Comparison of ENCODE assay signal across 9 cellular contexts in the genomic region with DNA sequence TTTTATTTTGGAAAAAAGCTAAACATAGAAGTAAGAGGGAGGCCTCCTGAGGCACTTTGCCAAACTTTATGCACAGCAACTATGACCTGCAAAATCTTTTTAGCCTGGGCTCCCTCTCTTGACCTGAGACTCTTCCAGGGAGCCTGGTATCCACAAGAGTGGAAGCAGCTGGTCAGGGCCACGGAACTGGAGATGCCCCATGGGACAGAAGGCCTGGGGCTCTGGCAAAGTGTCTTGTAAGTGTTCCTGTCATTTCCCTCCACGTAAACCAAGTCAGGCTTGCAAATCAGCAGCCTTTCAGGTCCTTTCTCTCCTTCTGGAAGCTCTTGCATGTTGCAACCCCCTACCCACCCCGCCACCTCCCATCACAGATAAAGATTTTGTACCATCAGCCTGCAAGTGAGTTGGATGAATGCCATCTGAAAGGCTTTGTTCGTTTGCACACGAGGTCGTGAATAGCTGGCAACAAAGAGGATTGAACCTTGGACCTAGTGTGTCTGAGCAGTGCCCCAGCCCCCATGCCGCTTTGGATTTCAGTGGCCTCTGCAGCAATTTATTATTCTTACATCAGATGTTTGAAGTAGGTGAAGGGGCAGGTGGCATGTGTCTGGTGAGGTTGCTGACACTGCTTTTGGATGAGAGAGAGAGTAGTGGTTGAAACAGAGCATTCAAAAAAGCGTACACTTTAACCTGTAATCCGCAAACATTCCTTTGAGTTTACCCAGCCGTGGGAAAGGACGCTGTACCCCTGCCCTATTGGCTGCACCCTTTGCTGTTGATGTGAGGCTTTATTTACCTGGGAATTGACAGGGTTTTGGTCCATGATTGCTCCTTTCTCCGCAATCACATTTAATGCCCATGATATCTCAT.
DNase-seq lines count a peak whose midpoint lies in the region; ATAC-seq and TF ChIP-seq lines count a peak whose summit lies in the region.
"Had no signal": no experiment of that assay in that cellular context is flagged by ENCODE, and none has a peak within 500 bp of the region (broad histone marks: within the 10 kb centered on the region; RNA-seq: fewer than 3 reads in every experiment).

No MANE protein-coding gene starts in this region.

- DNase-seq in HuH-7.5 (ENCODE audit: low spot score) (peak; percentile 67), NCI-H69 (lab: John Stamatoyannopoulos, UW) (peak; percentile 77), spleen (no peak), D341Med (ENCODE audit: low spot score) (no peak)
- peak; percentile 18 for DNase-seq in stimulated activated CD8-positive, alpha-beta memory T cell treated with anti-CD3 and anti-CD28 coated beads, Interleukin-4, amount 100 ng/mL, for 48 hours
- DNase-seq: Karpas-422, nucleus accumbens had no signal

- H3K36me3 ChIP-seq in gastroesophageal sphincter (no peaks in the 10 kb centered on the region), spleen (no peaks in the 10 kb centered on the region)

- H3K27ac ChIP-seq in gastroesophageal sphincter (peak overlapping the region in 3 of 4 donors; percentile 16 to 24 (median 18)), spleen (peak overlapping the region in 1 of 8 donors; percentile 9)

- intact Hi-C loops in spleen (cut with DNase I; ENCODE audit: low total_unique reads): no loop called here

- TF ChIP-seq EP300 in gastroesophageal sphincter (IDR thresholded peaks at IDR 0.05): no peak

- no peaks in the 10 kb centered on the region for H3K9me3 ChIP-seq in gastroesophageal sphincter
- H3K9me3 ChIP-seq in spleen: no peaks in the 10 kb centered on the region

- peaks cover 4 to 98% (median 20%) of the 10 kb centered on the region in 3 donors for H3K4me1 ChIP-seq in gastroesophageal sphincter
- peaks cover 0 to 54% (median 31%) of the 10 kb centered on the region in 6 donors for H3K4me1 ChIP-seq in spleen

- H3K27me3 ChIP-seq in gastroesophageal sphincter (no peaks in the 10 kb centered on the region), spleen (replicated peaks in 1 of 7) (no peaks in the 10 kb centered on the region)

- TF ChIP-seq CTCF in gastroesophageal sphincter (IDR thresholded peaks at IDR 0.05) (no peak), spleen (IDR thresholded peaks at IDR 0.05 in 8 of 11, conservative IDR thresholded peaks at IDR 0.05 in 3 of 11) (no peak)

- H3K4me3 ChIP-seq in gastroesophageal sphincter: no peak overlapping the region
- H3K4me3 ChIP-seq in spleen: no peak overlapping the region

- WGBS in gastroesophageal sphincter (ENCODE audit: low coverage in 1 of 2), 2 donors: 54 to 74% methylated on average over 11 of the region's 12 CpGs
- WGBS in spleen, 5 donors: 69 to 77% (median 75%) methylated on average over 12 of the region's 12 CpGs

- ATAC-seq in gastroesophageal sphincter (no peak), HG02970 (IDR thresholded peaks at IDR 0.05; ENCODE audit: low FRiP score, unreplicated experiment) (no peak)

- TF ChIP-seq POLR2A in gastroesophageal sphincter (IDR thresholded peaks at IDR 0.05) (no peak), spleen (IDR thresholded peaks at IDR 0.05) (no peak)

Comparison
In these comparisons a context has a peak if more than half of its experiments do, and no peak if none do; other contexts are left out.
1. DNase-seq: peak in HuH-7.5 (single experiment), NCI-H69 (single experiment) and stimulated activated CD8-positive, alpha-beta memory T cell treated with anti-CD3 and anti-CD28 coated beads, Interleukin-4, amount 100 ng/mL, for 48 hours (single experiment); none in spleen (single experiment) and D341Med (single experiment).